ENCODE assay signal across 17 cellular contexts in the genomic region with DNA sequence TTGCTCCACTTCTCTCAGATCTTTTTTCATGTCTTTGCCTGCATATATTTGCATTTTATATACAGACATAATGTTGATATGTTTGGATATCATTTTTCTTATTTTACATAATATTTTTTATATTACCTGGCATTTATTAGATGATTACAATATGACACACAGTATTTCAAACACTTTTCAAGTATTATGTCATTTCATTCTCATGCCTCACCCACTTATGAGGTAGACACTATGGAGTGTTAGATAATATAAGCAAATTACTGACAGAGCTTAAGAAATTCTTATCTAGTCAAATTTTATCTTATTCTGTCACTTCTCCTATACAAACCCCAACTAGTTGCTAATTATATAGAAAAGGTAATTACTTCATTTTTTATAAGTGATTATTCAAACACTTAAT. TPM values are rescaled to one million over a fixed set of nuclear protein-coding genes. Genes with fewer than 3 reads are reported as not detected.
A peak's percentile ranks its signal among the peaks of the same experiment; 100 is the strongest.
DNase-seq lines count a peak whose midpoint lies in the region; ATAC-seq, FAIRE-seq and TF ChIP-seq lines count a peak whose summit lies in the region.
"Had no signal": no experiment of that assay in that cellular context is flagged by ENCODE, and none has a peak within 500 bp of the region (broad histone marks: within the 10 kb centered on the region; RNA-seq: fewer than 3 reads in every experiment).

No MANE protein-coding gene starts in this region.

- BruUV-seq in MCF 10A (replicated peaks; lab: Mats Ljungman, UMichigan), result no TSS peak

- POLR2A ChIA-PET in MCF 10A (lab: Yijun Ruan, JAX), result interaction anchor here (0.6 to 6.7 kb wide), 8 partner anchors 9 to 94 kb away, joined by 3 to 80 read pairs (median 14); partner anchors contain the start of gene LURAP1L

- no peaks in the 10 kb centered on the region; the same call in 1 of the 2 replicates for H3K9me2 ChIP-seq in GM23248 (ENCODE audit: insufficient read depth)

- H3K36me3 ChIP-seq in GM23248 (ENCODE audit: low read depth), result peaks cover 6% of the 10 kb centered on the region; the same call in 1 of the 2 replicates
- no peaks in the 10 kb centered on the region for H3K36me3 ChIP-seq in left lung
- H3K36me3 ChIP-seq in sigmoid colon, result no peaks in the 10 kb centered on the region
- H3K36me3 ChIP-seq: cardiac muscle cell had no signal

- H3K9ac ChIP-seq in GM23248, result peak overlapping the region; percentile 68

- H3K27ac ChIP-seq in GM23248 (peak overlapping the region; percentile 95), left lung (peak overlapping the region; percentile 77 to 88), sigmoid colon (peak overlapping the region in 3 of 4 donors; percentile 83 to 95 (median 93))
- H3K27ac ChIP-seq: C4-2B, cardiac muscle cell had no signal

- peaks cover 16% of the 10 kb centered on the region for H3K36me3 Mint-ChIP-seq in MCF 10A (ENCODE audit: insufficient read depth, unreplicated experiment)

- H3K27me3 ChIP-seq in GM23248 (replicated peaks; ENCODE audit: insufficient read depth) (no peaks in the 10 kb centered on the region), left lung (no peaks in the 10 kb centered on the region), sigmoid colon (no peaks in the 10 kb centered on the region)
- H3K27me3 ChIP-seq: cardiac muscle cell had no signal

- H3K4me3 Mint-ChIP-seq in MCF 10A (ENCODE audit: unreplicated experiment), result no peak overlapping the region
- H3K4me3 Mint-ChIP-seq: H9 had no signal

- no peak for ATAC-seq in left lung

- peaks cover 53% of the 10 kb centered on the region for H3F3A ChIP-seq in GM23248 (ENCODE audit: insufficient read depth)

- peaks cover 93% of the 10 kb centered on the region for H3K79me2 ChIP-seq in GM23248 (ENCODE audit: insufficient read depth)

- peaks cover 48% of the 10 kb centered on the region for H3K4me1 Mint-ChIP-seq in MCF 10A (ENCODE audit: insufficient read depth, unreplicated experiment)

- H3K9me3 Mint-ChIP-seq in MCF 10A (ENCODE audit: unreplicated experiment), result peaks cover 6% of the 10 kb centered on the region
- H3K9me3 Mint-ChIP-seq: H9 had no signal

- no peak for TF ChIP-seq CTCF in MCF 10A (IDR thresholded peaks at IDR 0.05; ENCODE audit: unreplicated experiment)
- no peak for TF ChIP-seq CTCF in left lung (IDR thresholded peaks at IDR 0.05)
- no peak for TF ChIP-seq CTCF in sigmoid colon (IDR thresholded peaks at IDR 0.05)

- H3K4me3 ChIP-seq in GM23248 (no peak overlapping the region), left lung (no peak overlapping the region), sigmoid colon (no peak overlapping the region)
- H3K4me3 ChIP-seq: cardiac muscle cell had no signal

- H3K27ac Mint-ChIP-seq in MCF 10A (ENCODE audit: low read depth, unreplicated experiment), result peak overlapping the region; percentile 99
- H3K27ac Mint-ChIP-seq: H9 had no signal

- no peaks in the 10 kb centered on the region for H3K27me3 Mint-ChIP-seq in MCF 10A (ENCODE audit: insufficient read depth, unreplicated experiment)

- TF ChIP-seq POLR2A in sigmoid colon (IDR thresholded peaks at IDR 0.05), result no peak

- intact Hi-C loops in MCF 10A (cut with micrococcal nuclease) (no loop called here), left lung (cut with DNase I) (no loop called here), sigmoid colon (cut with DNase I) (no loop called here)

- no peaks in the 10 kb centered on the region for H3K9me3 ChIP-seq in GM23248 (ENCODE audit: low read depth)
- peaks cover 0 to 7% of the 10 kb centered on the region in 2 donors for H3K9me3 ChIP-seq in left lung
- no peaks in the 10 kb centered on the region for H3K9me3 ChIP-seq in sigmoid colon

- H3K4me1 ChIP-seq in GM23248 (ENCODE audit: insufficient read depth) (peaks cover 49% of the 10 kb centered on the region), left lung (peaks cover 0 to 6% of the 10 kb centered on the region in 2 donors), sigmoid colon (peaks cover 0 to 82% (median 58%) of the 10 kb centered on the region in 4 donors)

- DNase-seq in GM23248 (peak; percentile 38), MCF 10A (ENCODE audit: unreplicated experiment) (no peak), left lung (no peak), sigmoid colon (no peak), SKM-1 (lab: John Stamatoyannopoulos, UW; ENCODE audit: unreplicated experiment) (no peak), activated gamma-delta T cell (lab: John Stamatoyannopoulos, UW) (no peak), GM19239 (ENCODE audit: insufficient read length, low spot score) (no peak)
- DNase-seq in activated T-cell treated with anti-CD3 and anti-CD28 coated beads, Interleukin-2, amount 50 U/mL, for 1 hour, result no peak
- DNase-seq: activated CD4-positive, alpha-beta T cell treated with anti-CD3 and anti-CD28 coated beads for 4 hours; activated effector memory CD4-positive, alpha-beta T cell treated with Interleukin-2 at 50 U/mL for 16 hours; H9; NCI-H1930; occipital lobe; stimulated activated CD4-positive, alpha-beta T cell treated with anti-CD3 and anti-CD28 coated beads, Interleukin-2, amount 100 ng/mL, for 24 hours had no signal

- no peaks in the 10 kb centered on the region for H4K20me1 ChIP-seq in GM23248 (ENCODE audit: insufficient read depth)

- no peak for TF ChIP-seq EP300 in sigmoid colon (IDR thresholded peaks at IDR 0.05)

- H3K4me2 ChIP-seq in GM23248 (ENCODE audit: unreplicated experiment), result no peak overlapping the region

- no peak overlapping the region for H2AFZ ChIP-seq in GM23248

- CTCF ChIA-PET in MCF 10A (lab: Yijun Ruan, JAX), result interaction anchor here (0.6 to 3.6 kb wide), 5 partner anchors 10 to 96 kb away, joined by 3 to 27 read pairs (median 5); partner anchors contain the start of gene LURAP1L

- in situ Hi-C loops in GM23248 (cut with MboI), result no loop called here

- FAIRE-seq in GM19239 (lab: Jason Lieb, UNC), result no peak
- FAIRE-seq: GM12891 had no signal

RNA-seq across cellular contexts. Expression of gene LURAP1L, which starts 11.1 kb away (rescaled TPM):
- total RNA-seq in GM23248 (2014; rRNA removed; shearing (Covaris generic)), result 16.2 and 30.4 TPM in 2 replicates
- 25.5 and 26.8 TPM in 2 replicates for polyA plus RNA-seq in GM23248 (2016; fragmentation: Nextera tagmentation; extraction: Ambion mirVana)
- total RNA-seq in MCF 10A (2022), result 59.2 and 80.4 TPM in 2 replicates
- 10 to 100 TPM; 37.7 to 37.8 TPM for total RNA-seq in left lung
- total RNA-seq in sigmoid colon, result 10 to 100 TPM; 17.8 to 29.3 (median 24.5) TPM
- polyA plus RNA-seq in sigmoid colon, result 10 to 100 TPM; 16.2 to 38.4 (median 20.3) TPM
